ENCODE assay signal across 11 cellular contexts in genomic region chr3:190721330-190721729, GRCh38.
A peak's percentile ranks its signal among the peaks of the same experiment; 100 is the strongest.
DNase-seq lines count a peak whose midpoint lies in the region; ATAC-seq and TF ChIP-seq lines count a peak whose summit lies in the region.
"Had no signal": no experiment of that assay in that cellular context is flagged by ENCODE, and none has a peak within 500 bp of the region (broad histone marks: within the 10 kb centered on the region; RNA-seq: fewer than 3 reads in every experiment).

No MANE protein-coding gene starts in this region.

- H3K27me3 ChIP-seq in sigmoid colon: no peaks in the 10 kb centered on the region
- H3K27me3 ChIP-seq: left lung had no signal

- no peaks in the 10 kb centered on the region for H3K4me1 ChIP-seq in sigmoid colon
- H3K4me1 ChIP-seq: left lung had no signal

- WGBS in sigmoid colon, 2 donors: 75 to 88% methylated on average over 5 of the region's 5 CpGs

- no peak for TF ChIP-seq EP300 in sigmoid colon (IDR thresholded peaks at IDR 0.05)

- POLR2A ChIA-PET in naive thymus-derived CD8-positive, alpha-beta T cell (lab: Charles Lee): no interaction called here

- peak; percentile 83 for ATAC-seq in GM18873 (IDR thresholded peaks at IDR 0.05; ENCODE audit: low FRiP score, unreplicated experiment)
- peak; percentile 90 for ATAC-seq in HG02678 (IDR thresholded peaks at IDR 0.05; ENCODE audit: unreplicated experiment)
- peak; percentile 68 to 70 for ATAC-seq in naive B cell (ENCODE audit: low read depth in 2 of 2)
- no peak for ATAC-seq in naive thymus-derived CD8-positive, alpha-beta T cell
- ATAC-seq: left lung had no signal

- H3K36me3 Mint-ChIP-seq in naive B cell: no peaks in the 10 kb centered on the region
- no peaks in the 10 kb centered on the region for H3K36me3 Mint-ChIP-seq in naive thymus-derived CD8-positive, alpha-beta T cell
- H3K36me3 Mint-ChIP-seq: activated naive CD8-positive, alpha-beta T cell treated with anti-CD3 and anti-CD28 coated beads, Interleukin-2, amount 10 ng/mL, durations not matched to agents 7 days and 5 days had no signal

- no peak overlapping the region for H3K27ac ChIP-seq in sigmoid colon
- H3K27ac ChIP-seq: left lung had no signal

- TF ChIP-seq CTCF in sigmoid colon (IDR thresholded peaks at IDR 0.05): no peak

- no peak overlapping the region for H3K4me3 ChIP-seq in sigmoid colon
- H3K4me3 ChIP-seq: left lung had no signal

- no peaks in the 10 kb centered on the region for H3K36me3 ChIP-seq in sigmoid colon
- H3K36me3 ChIP-seq: left lung had no signal

- H3K9me3 ChIP-seq in sigmoid colon: no peaks in the 10 kb centered on the region
- H3K9me3 ChIP-seq: left lung had no signal

- TF ChIP-seq POLR2A in sigmoid colon (IDR thresholded peaks at IDR 0.05): no peak

- intact Hi-C loops in sigmoid colon (cut with DNase I): no loop called here

- H3K4me3 Mint-ChIP-seq in naive B cell: peak overlapping the region in 1 of 8 donors; percentile 47
- H3K4me3 Mint-ChIP-seq in naive thymus-derived CD8-positive, alpha-beta T cell: no peak overlapping the region
- H3K4me3 Mint-ChIP-seq: activated naive CD8-positive, alpha-beta T cell treated with anti-CD3 and anti-CD28 coated beads, Interleukin-2, amount 10 ng/mL, durations not matched to agents 7 days and 5 days had no signal

- H3K9me3 Mint-ChIP-seq in naive B cell: no peaks in the 10 kb centered on the region
- H3K9me3 Mint-ChIP-seq in naive thymus-derived CD8-positive, alpha-beta T cell: peaks cover 0 to 1% (median 0%) of the 10 kb centered on the region in 9 donors
- H3K9me3 Mint-ChIP-seq: activated naive CD8-positive, alpha-beta T cell treated with anti-CD3 and anti-CD28 coated beads, Interleukin-2, amount 10 ng/mL, durations not matched to agents 7 days and 5 days had no signal

- DNase-seq in HK-2 (ENCODE audit: unreplicated experiment) (peak; percentile 68), naive B cell (no peak), sigmoid colon (no peak), NCI-H2196 treated with DMSO at 0.1 percent for 48 hours (lab: John Stamatoyannopoulos, UW; ENCODE audit: unreplicated experiment) (no peak), activated gamma-delta T cell (lab: John Stamatoyannopoulos, UW) (no peak)
- no peak for DNase-seq in naive thymus-derived CD8-positive, alpha-beta T cell
- DNase-seq: activated naive CD8-positive, alpha-beta T cell treated with anti-CD3 and anti-CD28 coated beads, Interleukin-2, amount 10 ng/mL, durations not matched to agents 7 days and 5 days; left lung; retina had no signal

- H3K27ac Mint-ChIP-seq in naive B cell: no peak overlapping the region
- H3K27ac Mint-ChIP-seq in naive thymus-derived CD8-positive, alpha-beta T cell: no peak overlapping the region
- H3K27ac Mint-ChIP-seq: activated naive CD8-positive, alpha-beta T cell treated with anti-CD3 and anti-CD28 coated beads, Interleukin-2, amount 10 ng/mL, durations not matched to agents 7 days and 5 days had no signal

- peaks cover 0 to 3% (median 0%) of the 10 kb centered on the region in 3 donors for H3K4me1 Mint-ChIP-seq in naive B cell
- H3K4me1 Mint-ChIP-seq in naive thymus-derived CD8-positive, alpha-beta T cell: no peaks in the 10 kb centered on the region
- H3K4me1 Mint-ChIP-seq: activated naive CD8-positive, alpha-beta T cell treated with anti-CD3 and anti-CD28 coated beads, Interleukin-2, amount 10 ng/mL, durations not matched to agents 7 days and 5 days had no signal

- H3K27me3 Mint-ChIP-seq in naive B cell: peaks cover 0 to 4% (median 0%) of the 10 kb centered on the region in 3 donors
- peaks cover 0 to 7% (median 2%) of the 10 kb centered on the region in 5 donors for H3K27me3 Mint-ChIP-seq in naive thymus-derived CD8-positive, alpha-beta T cell

Comparison
In these comparisons a context has a peak if more than half of its experiments do, and no peak if none do; other contexts are left out.
1. ATAC-seq: peak in GM18873 (single experiment), HG02678 (single experiment) and naive B cell (2 of 2); none in naive thymus-derived CD8-positive, alpha-beta T cell (0 of 2).